11 cellular contexts compared by ENCODE assay signal in genomic region chr2:16774980-16775963, GRCh38.
DNase-seq lines count a peak whose midpoint lies in the region; ATAC-seq and TF ChIP-seq lines count a peak whose summit lies in the region.
"Had no signal": no experiment of that assay in that cellular context is flagged by ENCODE, and none has a peak within 500 bp of the region (broad histone marks: within the 10 kb centered on the region; RNA-seq: fewer than 3 reads in every experiment).

No MANE protein-coding gene starts in this region.

- H3K36me3 Mint-ChIP-seq in MCF 10A (ENCODE audit: insufficient read depth, unreplicated experiment), result no peaks in the 10 kb centered on the region
- no peaks in the 10 kb centered on the region for H3K36me3 Mint-ChIP-seq in type B pancreatic cell
- no peaks in the 10 kb centered on the region for H3K36me3 Mint-ChIP-seq in activated CD4-positive, alpha-beta T cell treated with anti-CD3 and anti-CD28 coated beads, Interleukin-2, amount 10 ng/mL, durations not matched to agents 7 days and 5 days (ENCODE audit: low read depth)

- H3K27ac ChIP-seq in breast epithelium (no peak overlapping the region), foreskin keratinocyte (no peak overlapping the region)
- H3K27ac ChIP-seq: BLaER1, gastroesophageal sphincter had no signal

- H3K9me3 ChIP-seq in breast epithelium, result no peaks in the 10 kb centered on the region
- H3K9me3 ChIP-seq: gastroesophageal sphincter had no signal

- H3K4me3 Mint-ChIP-seq in MCF 10A (ENCODE audit: unreplicated experiment), result no peak overlapping the region
- no peak overlapping the region for H3K4me3 Mint-ChIP-seq in type B pancreatic cell
- no peak overlapping the region for H3K4me3 Mint-ChIP-seq in activated CD4-positive, alpha-beta T cell treated with anti-CD3 and anti-CD28 coated beads, Interleukin-2, amount 10 ng/mL, durations not matched to agents 7 days and 5 days
- H3K4me3 Mint-ChIP-seq: activated B cell treated with CpG ODN at 0.5 μM for 24 hours had no signal

- H3K27me3 ChIP-seq in breast epithelium (no peaks in the 10 kb centered on the region), foreskin keratinocyte (no peaks in the 10 kb centered on the region)
- H3K27me3 ChIP-seq: BLaER1, gastroesophageal sphincter had no signal

- intact Hi-C loops in MCF 10A (cut with micrococcal nuclease), result loop anchor here (10.0 kb wide), 1 partner anchor 870 kb away; no protein-coding TSS in a partner anchor
- intact Hi-C loops in breast epithelium (cut with DNase I; ENCODE audit: low total_unique reads), result no loop called here

- H3K36me3 ChIP-seq in breast epithelium, result no peaks in the 10 kb centered on the region
- H3K36me3 ChIP-seq: BLaER1, gastroesophageal sphincter had no signal

- TF ChIP-seq CTCF in MCF 10A (IDR thresholded peaks at IDR 0.05; ENCODE audit: unreplicated experiment) (no peak), breast epithelium (IDR thresholded peaks at IDR 0.05) (no peak), foreskin keratinocyte (conservative IDR thresholded peaks at IDR 0.05) (peak; percentile 32), type B pancreatic cell (conservative IDR thresholded peaks at IDR 0.05) (peak; percentile 67)

- no peak overlapping the region for H3K27ac Mint-ChIP-seq in MCF 10A (ENCODE audit: low read depth, unreplicated experiment)
- no peak overlapping the region for H3K27ac Mint-ChIP-seq in type B pancreatic cell
- H3K27ac Mint-ChIP-seq in activated CD4-positive, alpha-beta T cell treated with anti-CD3 and anti-CD28 coated beads, Interleukin-2, amount 10 ng/mL, durations not matched to agents 7 days and 5 days, result no peak overlapping the region
- H3K27ac Mint-ChIP-seq: activated B cell treated with CpG ODN at 0.5 μM for 24 hours had no signal

- CTCF ChIA-PET in MCF 10A (lab: Yijun Ruan, JAX), result interaction anchor here (0.6 to 9.7 kb wide), 14 partner anchors 10 to 896 kb away, joined by 3 to 160 read pairs (median 3); no protein-coding TSS in a partner anchor
- CTCF ChIA-PET in activated CD4-positive, alpha-beta T cell treated with anti-CD3 and anti-CD28 coated beads, Interleukin-2, amount 10 ng/mL, durations not matched to agents 7 days and 5 days (lab: Charles Lee), result interaction anchor here (0.5 kb wide), 1 partner anchor 192 kb away, joined by 3 read pairs; no protein-coding TSS in a partner anchor

- H3K4me3 ChIP-seq in breast epithelium, result no peak overlapping the region
- H3K4me3 ChIP-seq: BLaER1, gastroesophageal sphincter had no signal

- ATAC-seq in SK-N-SH treated with all-trans-retinoic acid at 6 μM for 48 hours (peak; percentile 35; the same call in 1 of the 3 replicates), foreskin keratinocyte (no peak)
- ATAC-seq: gastroesophageal sphincter had no signal

- H3K4me1 Mint-ChIP-seq in MCF 10A (ENCODE audit: insufficient read depth, unreplicated experiment), result peaks cover 10% of the 10 kb centered on the region
- H3K4me1 Mint-ChIP-seq in type B pancreatic cell (ENCODE audit: unreplicated experiment), result peaks cover 16% of the 10 kb centered on the region
- H3K4me1 Mint-ChIP-seq in activated CD4-positive, alpha-beta T cell treated with anti-CD3 and anti-CD28 coated beads, Interleukin-2, amount 10 ng/mL, durations not matched to agents 7 days and 5 days, result no peaks in the 10 kb centered on the region

- no peaks in the 10 kb centered on the region for H3K9me3 Mint-ChIP-seq in MCF 10A (ENCODE audit: unreplicated experiment)
- H3K9me3 Mint-ChIP-seq in type B pancreatic cell, result peaks cover under 1% of the 10 kb centered on the region
- no peaks in the 10 kb centered on the region for H3K9me3 Mint-ChIP-seq in activated CD4-positive, alpha-beta T cell treated with anti-CD3 and anti-CD28 coated beads, Interleukin-2, amount 10 ng/mL, durations not matched to agents 7 days and 5 days
- H3K9me3 Mint-ChIP-seq: activated B cell treated with CpG ODN at 0.5 μM for 24 hours had no signal

- no TSS peak for BruUV-seq in MCF 10A (replicated peaks; lab: Mats Ljungman, UMichigan)

- POLR2A ChIA-PET in MCF 10A (lab: Yijun Ruan, JAX), result interaction anchor here (0.6 to 0.7 kb wide), 2 partner anchors 353 to 425 kb away, joined by 3 read pairs; no protein-coding TSS in a partner anchor
- POLR2A ChIA-PET in activated CD4-positive, alpha-beta T cell treated with anti-CD3 and anti-CD28 coated beads, Interleukin-2, amount 10 ng/mL, durations not matched to agents 7 days and 5 days (lab: Charles Lee), result no interaction called here

- H3K4me1 ChIP-seq in breast epithelium, result no peaks in the 10 kb centered on the region
- no peaks in the 10 kb centered on the region for H3K4me1 ChIP-seq in foreskin keratinocyte
- H3K4me1 ChIP-seq: gastroesophageal sphincter had no signal

- no peak for TF ChIP-seq POLR2A in breast epithelium (IDR thresholded peaks at IDR 0.05)

- DNase-seq in MCF 10A (ENCODE audit: unreplicated experiment), result peak; percentile 98
- no peak for DNase-seq in breast epithelium (ENCODE audit: low spot score in 2 of 2)
- DNase-seq in foreskin keratinocyte, result peak in 1 of 2 donors; percentile 23
- DNase-seq in type B pancreatic cell (ENCODE audit: extremely low spot score, unreplicated experiment), result no peak
- DNase-seq in glomerular visceral epithelial cell (ENCODE audit: extremely low spot score), result no peak
- DNase-seq in activated CD4-positive, alpha-beta T cell treated with anti-CD3 and anti-CD28 coated beads, Interleukin-2, amount 10 ng/mL, durations not matched to agents 7 days and 5 days, result no peak
- no peak for DNase-seq in foreskin melanocyte
- DNase-seq: activated B cell treated with CpG ODN at 0.5 μM for 24 hours had no signal

- H3K27me3 Mint-ChIP-seq in MCF 10A (ENCODE audit: insufficient read depth, unreplicated experiment) (peaks cover 3% of the 10 kb centered on the region), type B pancreatic cell (peaks cover 14% of the 10 kb centered on the region)
- H3K27me3 Mint-ChIP-seq in activated CD4-positive, alpha-beta T cell treated with anti-CD3 and anti-CD28 coated beads, Interleukin-2, amount 10 ng/mL, durations not matched to agents 7 days and 5 days, result no peaks in the 10 kb centered on the region

TF ChIP-seq in SK-N-SH treated with all-trans-retinoic acid at 6 μM for 48 hours, 23 proteins besides CTCF, POLR2A, EP300 and RAD21 (continues in another document):
- no peak for TF ChIP-seq GLIS3 (CRISPR knock-in tag; IDR thresholded peaks at IDR 0.05)
- no peak for TF ChIP-seq PATZ1 (CRISPR knock-in tag; IDR thresholded peaks at IDR 0.05; ENCODE audit: borderline replicate concordance)
- no peak for TF ChIP-seq TOX (CRISPR knock-in tag; IDR thresholded peaks at IDR 0.05; ENCODE audit: borderline replicate concordance)
- TF ChIP-seq ZFP3 (CRISPR knock-in tag; IDR thresholded peaks at IDR 0.05), result no peak
- TF ChIP-seq ISL1 (CRISPR knock-in tag; IDR thresholded peaks at IDR 0.05), result no peak
- no peak for TF ChIP-seq ZFP30 (CRISPR knock-in tag; IDR thresholded peaks at IDR 0.05)
- no peak for TF ChIP-seq SNAI2 (CRISPR knock-in tag; IDR thresholded peaks at IDR 0.05)
- no peak for TF ChIP-seq PPARA (CRISPR knock-in tag; IDR thresholded peaks at IDR 0.05; ENCODE audit: borderline replicate concordance)
- no peak for TF ChIP-seq CSRNP3 (CRISPR knock-in tag; IDR thresholded peaks at IDR 0.05)
- TF ChIP-seq ARNTL (CRISPR knock-in tag; IDR thresholded peaks at IDR 0.05; ENCODE audit: borderline replicate concordance, low read depth), result no peak
- no peak for TF ChIP-seq CREB5 (CRISPR knock-in tag; IDR thresholded peaks at IDR 0.05; ENCODE audit: low read depth)
- TF ChIP-seq BACH2 (CRISPR knock-in tag; IDR thresholded peaks at IDR 0.05; ENCODE audit: borderline replicate concordance), result no peak
- TF ChIP-seq ZNF70 (CRISPR knock-in tag; IDR thresholded peaks at IDR 0.05), result no peak
- TF ChIP-seq ESRRG (CRISPR knock-in tag; IDR thresholded peaks at IDR 0.05), result no peak

Comparison
In these comparisons a context has a peak if more than half of its experiments do, and no peak if none do; other contexts are left out.
1. CTCF ChIP-seq: peak in foreskin keratinocyte (single experiment) and type B pancreatic cell (single experiment); none in MCF 10A (single experiment) and breast epithelium (0 of 3).